Comparison of ENCODE assay signal across 15 cellular contexts in genomic region chr12:132186208-132186856, GRCh38. TPM values are rescaled to one million over a fixed set of nuclear protein-coding genes. Genes with fewer than 3 reads are reported as not detected.
DNase-seq lines count a peak whose midpoint lies in the region; TF ChIP-seq lines count a peak whose summit lies in the region.
"Had no signal": no experiment of that assay in that cellular context is flagged by ENCODE, and none has a peak within 500 bp of the region (broad histone marks: within the 10 kb centered on the region; RNA-seq: fewer than 3 reads in every experiment).

No MANE protein-coding gene starts in this region.

- H3K4me1 Mint-ChIP-seq in activated naive CD4-positive, alpha-beta T cell treated with anti-CD3 and anti-CD28 coated beads for 36 hours (ENCODE audit: low read depth): peaks cover 31% of the 10 kb centered on the region
- H3K4me1 Mint-ChIP-seq in dendritic cell treated with granulocyte-macrophage colony-stimulating factor and Interleukin-4, amounts not matched to agents 40 ng/mL and 50 ng/mL, for 4 days (ENCODE audit: low read depth): peaks cover 49% of the 10 kb centered on the region

- TF ChIP-seq CTCF in Peyer's patch (IDR thresholded peaks at IDR 0.05): no peak
- no peak for TF ChIP-seq CTCF in esophagus squamous epithelium (IDR thresholded peaks at IDR 0.05)
- no peak for TF ChIP-seq CTCF in RWPE1 (conservative IDR thresholded peaks at IDR 0.05; ENCODE audit: low read depth)

- H3K4me1 ChIP-seq in Peyer's patch: peaks cover 0 to 17% (median 7%) of the 10 kb centered on the region in 4 donors
- H3K4me1 ChIP-seq in thymus (ENCODE audit: control insufficient read depth, insufficient read depth, low read length): peaks cover 39% of the 10 kb centered on the region
- no peaks in the 10 kb centered on the region for H3K4me1 ChIP-seq in GM23248 (ENCODE audit: insufficient read depth)
- H3K4me1 ChIP-seq in esophagus squamous epithelium: peaks cover 14 to 36% (median 15%) of the 10 kb centered on the region in 3 donors

- 24% methylated on average over 24 of the region's 24 CpGs for WGBS in thymus
- 49 to 50% methylated on average over 23 to 24 of the region's 24 CpGs for WGBS in GM23248 (ENCODE audit: low coverage in 1 of 2, low lambda C conversion rate in 2 of 2, missing lambda C conversion rate in 2 of 2), 2 experiments
- WGBS in esophagus squamous epithelium, 2 donors: 50 to 65% methylated on average over 9 to 22 of the region's 24 CpGs

- CTCF ChIA-PET in activated naive CD4-positive, alpha-beta T cell treated with anti-CD3 and anti-CD28 coated beads for 36 hours (lab: Charles Lee): interaction anchor here (1.0 to 1.3 kb wide), 2 partner anchors 33 kb away, joined by 4 read pairs; no protein-coding TSS in a partner anchor
- CTCF ChIA-PET in RWPE1 (lab: Yijun Ruan, JAX): interaction anchor here (1.1 kb wide), 1 partner anchor 33 kb away, joined by 5 read pairs; no protein-coding TSS in a partner anchor

- no peak overlapping the region for H2AFZ ChIP-seq in GM23248
- H2AFZ ChIP-seq: neural progenitor cell had no signal

- no peaks in the 10 kb centered on the region for H4K20me1 ChIP-seq in GM23248 (ENCODE audit: insufficient read depth)

- no peaks in the 10 kb centered on the region for H3K27me3 ChIP-seq in Peyer's patch
- no peaks in the 10 kb centered on the region for H3K27me3 ChIP-seq in thymus (ENCODE audit: control insufficient read depth, insufficient read depth)
- H3K27me3 ChIP-seq in GM23248 (replicated peaks; ENCODE audit: insufficient read depth): peaks cover 25% of the 10 kb centered on the region
- H3K27me3 ChIP-seq in esophagus squamous epithelium: peaks cover 0 to 82% (median 0%) of the 10 kb centered on the region in 4 donors

- peak overlapping the region; percentile 15 to 63 (median 46) for H3K27ac ChIP-seq in Peyer's patch
- peak overlapping the region; percentile 96 for H3K27ac ChIP-seq in thymus (ENCODE audit: low read depth)
- H3K27ac ChIP-seq in GM23248: no peak overlapping the region
- peak overlapping the region in 1 of 4 donors; percentile 29 for H3K27ac ChIP-seq in esophagus squamous epithelium
- H3K27ac ChIP-seq in RWPE1: no peak overlapping the region
- H3K27ac ChIP-seq: neural progenitor cell, VCaP had no signal

- in situ Hi-C loops in GM23248 (cut with MboI): no loop called here

- H3K27me3 Mint-ChIP-seq in activated naive CD4-positive, alpha-beta T cell treated with anti-CD3 and anti-CD28 coated beads for 36 hours (ENCODE audit: low read depth): no peaks in the 10 kb centered on the region
- peaks cover 72% of the 10 kb centered on the region for H3K27me3 Mint-ChIP-seq in dendritic cell treated with granulocyte-macrophage colony-stimulating factor and Interleukin-4, amounts not matched to agents 40 ng/mL and 50 ng/mL, for 4 days

- peak overlapping the region; percentile 90 for H3K27ac Mint-ChIP-seq in activated naive CD4-positive, alpha-beta T cell treated with anti-CD3 and anti-CD28 coated beads for 36 hours
- peak overlapping the region; percentile 70 for H3K27ac Mint-ChIP-seq in dendritic cell treated with granulocyte-macrophage colony-stimulating factor and Interleukin-4, amounts not matched to agents 40 ng/mL and 50 ng/mL, for 4 days
- H3K27ac Mint-ChIP-seq: neural progenitor cell had no signal

- peak overlapping the region in 2 of 4 donors; percentile 1 to 17 for H3K4me3 ChIP-seq in Peyer's patch
- peak overlapping the region; percentile 39 for H3K4me3 ChIP-seq in thymus (ENCODE audit: low read length)
- no peak overlapping the region for H3K4me3 ChIP-seq in GM23248
- H3K4me3 ChIP-seq in esophagus squamous epithelium: peak overlapping the region in 2 of 4 donors; percentile 18 to 28
- H3K4me3 ChIP-seq: lung, neural progenitor cell had no signal

- intact Hi-C loops in activated naive CD4-positive, alpha-beta T cell treated with anti-CD3 and anti-CD28 coated beads for 36 hours (cut with micrococcal nuclease): no loop called here
- intact Hi-C loops in dendritic cell treated with granulocyte-macrophage colony-stimulating factor and Interleukin-4, amounts not matched to agents 40 ng/mL and 50 ng/mL, for 4 days (cut with micrococcal nuclease): no loop called here
- intact Hi-C loops in esophagus squamous epithelium (cut with DNase I): no loop called here

- H3K9ac ChIP-seq in GM23248: no peak overlapping the region
- H3K9ac ChIP-seq: neural progenitor cell had no signal

- no peaks in the 10 kb centered on the region for H3F3A ChIP-seq in GM23248 (ENCODE audit: insufficient read depth)

- no peak for DNase-seq in activated naive CD4-positive, alpha-beta T cell treated with anti-CD3 and anti-CD28 coated beads for 36 hours
- DNase-seq in activated naive CD4-positive, alpha-beta T cell treated with anti-CD3 and anti-CD28 coated beads, Interleukin-2, amount 50 U/mL, for 16 hours: no peak
- DNase-seq in Peyer's patch (no peak), GM23248 (no peak), esophagus squamous epithelium (lab: John Stamatoyannopoulos, UW) (no peak), RWPE1 (ENCODE audit: low spot score) (no peak)
- DNase-seq: effector CD8-positive, alpha-beta T cell; foreskin fibroblast; NCI-H1417; NCI-H2227 treated with DMSO at 0.1 percent for 48 hours had no signal

- no peaks in the 10 kb centered on the region for H3K79me2 ChIP-seq in GM23248 (ENCODE audit: insufficient read depth)

- peak overlapping the region; percentile 76 for H3K4me3 Mint-ChIP-seq in activated naive CD4-positive, alpha-beta T cell treated with anti-CD3 and anti-CD28 coated beads for 36 hours
- H3K4me3 Mint-ChIP-seq in dendritic cell treated with granulocyte-macrophage colony-stimulating factor and Interleukin-4, amounts not matched to agents 40 ng/mL and 50 ng/mL, for 4 days: peak overlapping the region; percentile 69
- H3K4me3 Mint-ChIP-seq: neural progenitor cell had no signal

- POLR2A ChIA-PET in RWPE1 (lab: Yijun Ruan, JAX; ENCODE audit: low non-redundant PET): no interaction called here

- H3K36me3 Mint-ChIP-seq in activated naive CD4-positive, alpha-beta T cell treated with anti-CD3 and anti-CD28 coated beads for 36 hours (ENCODE audit: low read depth): peaks cover 5% of the 10 kb centered on the region
- H3K36me3 Mint-ChIP-seq in dendritic cell treated with granulocyte-macrophage colony-stimulating factor and Interleukin-4, amounts not matched to agents 40 ng/mL and 50 ng/mL, for 4 days (ENCODE audit: low read depth): peaks cover 14% of the 10 kb centered on the region

- TF ChIP-seq POLR2A in Peyer's patch (IDR thresholded peaks at IDR 0.05) (no peak), esophagus squamous epithelium (IDR thresholded peaks at IDR 0.05) (no peak)

- H3K9me3 ChIP-seq in Peyer's patch: peaks cover 0 to 20% (median 0%) of the 10 kb centered on the region in 4 donors
- H3K9me3 ChIP-seq in thymus (ENCODE audit: control insufficient read depth): no peaks in the 10 kb centered on the region
- no peaks in the 10 kb centered on the region for H3K9me3 ChIP-seq in GM23248 (ENCODE audit: low read depth)
- peaks cover 0 to 14% (median 0%) of the 10 kb centered on the region in 3 donors for H3K9me3 ChIP-seq in esophagus squamous epithelium

- H3K9me2 ChIP-seq in GM23248 (ENCODE audit: insufficient read depth): no peaks in the 10 kb centered on the region

- H3K36me3 ChIP-seq in Peyer's patch (no peaks in the 10 kb centered on the region), thymus (ENCODE audit: control insufficient read depth, insufficient read depth) (no peaks in the 10 kb centered on the region), GM23248 (ENCODE audit: low read depth) (no peaks in the 10 kb centered on the region), esophagus squamous epithelium (no peaks in the 10 kb centered on the region)
- H3K36me3 ChIP-seq: neural progenitor cell had no signal

- H3K9me3 Mint-ChIP-seq in activated naive CD4-positive, alpha-beta T cell treated with anti-CD3 and anti-CD28 coated beads for 36 hours: peaks cover 18% of the 10 kb centered on the region
- no peaks in the 10 kb centered on the region for H3K9me3 Mint-ChIP-seq in dendritic cell treated with granulocyte-macrophage colony-stimulating factor and Interleukin-4, amounts not matched to agents 40 ng/mL and 50 ng/mL, for 4 days
- H3K9me3 Mint-ChIP-seq: neural progenitor cell had no signal

- no peak overlapping the region for H3K4me2 ChIP-seq in GM23248 (ENCODE audit: unreplicated experiment)
- H3K4me2 ChIP-seq: neural progenitor cell had no signal

RNA-seq across cellular contexts. Expression of gene NOC4L, which starts 42.1 kb away (rescaled TPM):
- total RNA-seq in activated naive CD4-positive, alpha-beta T cell treated with anti-CD3 and anti-CD28 coated beads for 36 hours: 10 to 100 TPM; 27.1 to 27.4 TPM
- total RNA-seq in Peyer's patch (10 to 100 TPM in 2 of 4 donors, 1 to 10 TPM in 2; 8.9 to 47.0 (median 12.2) TPM), esophagus squamous epithelium (10 to 100 TPM in 3 of 4 donors, 1 to 10 TPM in 1; 9.6 to 12.1 (median 11.1) TPM)
- polyA plus RNA-seq in thymus (41.6 TPM), GM23248 (2016; fragmentation: Nextera tagmentation; extraction: Ambion mirVana) (22.7 and 23.1 TPM in 2 replicates)
- 7.2 and 10.2 TPM in 2 replicates for total RNA-seq in GM23248 (2014; rRNA removed; shearing (Covaris generic))

RNA-seq across cellular contexts. Expression of gene DDX51, which starts 42.2 kb away (rescaled TPM):
- total RNA-seq in activated naive CD4-positive, alpha-beta T cell treated with anti-CD3 and anti-CD28 coated beads for 36 hours: 10 to 100 TPM; 18.8 to 20.0 TPM
- 10 to 100 TPM; 18.7 to 78.4 (median 32.2) TPM for total RNA-seq in Peyer's patch
- 35.3 TPM for polyA plus RNA-seq in thymus
- 7.5 and 8.2 TPM in 2 replicates for total RNA-seq in GM23248 (2014; rRNA removed; shearing (Covaris generic))
- polyA plus RNA-seq in GM23248 (2016; fragmentation: Nextera tagmentation; extraction: Ambion mirVana): 3.0 and 3.7 TPM in 2 replicates
- total RNA-seq in esophagus squamous epithelium: 10 to 100 TPM in 2 of 4 donors, 1 to 10 TPM in 2; 8.9 to 15.3 (median 11.0) TPM

Comparison
In these comparisons a context has a peak if more than half of its experiments do, and no peak if none do; other contexts are left out.
1. H3K27ac ChIP-seq: peak in Peyer's patch (4 of 4) and thymus (single experiment); none in GM23248 (single experiment) and RWPE1 (single experiment).